22 cellular contexts compared by ENCODE assay signal in genomic region chr21:18403685-18404084, GRCh38. TPM values are rescaled to one million over a fixed set of nuclear protein-coding genes. Genes with fewer than 3 reads are reported as not detected.
"Had no signal": no experiment of that assay in that cellular context is flagged by ENCODE, and none has a peak within 500 bp of the region (broad histone marks: within the 10 kb centered on the region; RNA-seq: fewer than 3 reads in every experiment).

TMPRSS15 (minus strand) TSS chr21:18403785; CDS start chr21:18403622, 163 bp downstream.

- H3K27me3 ChIP-seq: SJCRH30 had no signal

- H3K4me3 ChIP-seq: PC-9, SJCRH30 had no signal

- H3K9me3 ChIP-seq: SJCRH30 had no signal

- H3K4me2 ChIP-seq: PC-9 had no signal

- H3K27ac ChIP-seq: PC-9, SJCRH30 had no signal

- ATAC-seq: activated CD4-positive, CD25-positive, alpha-beta regulatory T cell treated with anti-CD3 and anti-CD28 coated beads, Interleukin-2, amount 50 U/mL, for 24 hours; activated CD8-positive, alpha-beta memory T cell treated with anti-CD3 and anti-CD28 coated beads, Interleukin-2, amount 10 ng/mL, durations not matched to agents 7 days and 5 days had no signal

- H3K36me3 ChIP-seq: SJCRH30 had no signal

- DNase-seq: activated CD4-positive, alpha-beta T cell treated with anti-CD3 and anti-CD28 coated beads for 48 hours; activated CD4-positive, alpha-beta T cell treated with anti-CD3 and anti-CD28 coated beads, Interleukin-2, amount 50 U/mL, for 48 hours; activated CD8-positive, alpha-beta memory T cell treated with anti-CD3 and anti-CD28 coated beads, Interleukin-2, amount 10 ng/mL, durations not matched to agents 7 days and 5 days; activated effector memory CD4-positive, alpha-beta T cell treated with Interleukin-2 at 50 U/mL for 16 hours; activated naive CD4-positive, alpha-beta T cell; activated T-cell treated with anti-CD3 and anti-CD28 coated beads, Interleukin-2, amount 50 U/mL, for 24 hours; aorta; central memory CD4-positive, alpha-beta T cell; Kasumi-1; KBM-7; NCI-H1092; NCI-H2029; NCI-H2107; NCI-H2171 treated with DMSO at 0.1 percent for 48 hours; NCI-H510A treated with DMSO at 0.1 percent for 48 hours; PC-9; Right ventricle myocardium superior; SJCRH30 had no signal

- FAIRE-seq: bronchial epithelial cell had no signal

- H3K4me1 ChIP-seq: SJCRH30 had no signal

- H2AFZ ChIP-seq: PC-9 had no signal

RNA-seq across cellular contexts. Expression of gene TMPRSS15, which starts in this region (rescaled TPM):
- total RNA-seq: activated CD8-positive, alpha-beta memory T cell treated with anti-CD3 and anti-CD28 coated beads, Interleukin-2, amount 10 ng/mL, durations not matched to agents 7 days and 5 days; activated T-helper 1 cell treated with anti-CD3 and anti-CD28 coated beads, Interleukin-12 subunit alpha, Interleukin-12 subunit beta, Interleukin-2, Interleukin-4 antibody, amounts not matched to agents 30 ng/mL and 10 ng/mL and 1 ng/mL, durations not matched to agents 14 hours and 24 hours and 36 hours; aorta; bronchial epithelial cell; chondrocyte; PC-9; Right ventricle myocardium superior; SJCRH30 had no signal
